ENCODE assay signal across 8 cellular contexts in the genomic region with DNA sequence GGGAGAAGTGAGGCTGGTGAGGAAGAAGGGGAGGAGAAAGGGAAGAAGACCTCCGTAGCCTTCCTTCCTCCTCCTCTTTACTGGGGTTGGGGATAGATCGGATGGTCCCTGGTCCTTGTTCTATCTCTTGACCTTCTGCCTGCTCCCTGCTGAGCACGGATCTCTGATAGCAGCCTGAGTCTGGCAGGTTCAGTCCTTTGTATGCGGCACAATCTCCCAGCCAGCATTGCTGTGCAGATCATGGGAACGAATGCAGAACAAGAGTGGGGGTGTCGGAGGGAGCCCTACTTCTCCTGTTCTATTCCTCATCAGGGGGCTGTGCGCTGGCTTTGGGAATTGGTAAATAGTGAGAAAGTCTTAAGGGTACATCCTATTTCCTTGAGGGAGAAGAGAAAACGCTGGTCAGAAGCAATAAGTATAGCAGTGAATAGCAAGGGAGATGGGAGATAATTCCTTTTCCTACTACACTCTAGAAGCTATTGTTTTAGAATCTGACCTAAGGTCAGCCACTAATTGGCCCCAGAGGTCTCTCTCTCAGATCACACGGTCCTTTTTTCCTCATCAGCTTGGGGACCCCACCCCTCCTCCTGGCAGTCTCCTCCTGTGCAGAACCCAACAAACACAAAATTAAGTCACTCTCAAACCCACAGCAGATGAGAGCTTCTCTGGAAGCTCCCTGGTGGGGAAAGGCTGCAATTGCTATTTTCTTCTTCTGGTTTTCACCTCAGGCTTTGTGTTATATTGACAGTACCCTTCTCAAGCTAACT. TPM values are rescaled to one million over a fixed set of nuclear protein-coding genes. Genes with fewer than 3 reads are reported as not detected.
DNase-seq lines count a peak whose midpoint lies in the region; ATAC-seq, FAIRE-seq and TF ChIP-seq lines count a peak whose summit lies in the region.

No MANE protein-coding gene starts in this region.

- TF ChIP-seq CTCF in BJ (IDR thresholded peaks at IDR 0.05; ENCODE audit: insufficient read depth, low read depth, low read length) (peak; percentile 53), astrocyte (IDR thresholded peaks at IDR 0.05; ENCODE audit: insufficient read depth, low read depth, low read length) (peak; percentile 32), liver (IDR thresholded peaks at IDR 0.05; ENCODE audit: low read depth, low read length, missing input control) (peak; percentile 12)

- H3K27ac ChIP-seq in astrocyte (ENCODE audit: low read depth, low read length) (no peak overlapping the region), liver (ENCODE audit: low read depth in 1 of 2, low read length in 2 of 2) (no peak overlapping the region)

- no peak overlapping the region for H3K27ac Mint-ChIP-seq in astrocyte (ENCODE audit: unreplicated experiment)

- no peak overlapping the region for H2AFZ ChIP-seq in astrocyte (ENCODE audit: low read depth, low read length)

- no peaks in the 10 kb centered on the region for H3K27me3 Mint-ChIP-seq in astrocyte (ENCODE audit: low read depth, unreplicated experiment)

- H4K20me1 ChIP-seq in astrocyte (ENCODE audit: insufficient read depth, low read length): no peaks in the 10 kb centered on the region

- H3K79me2 ChIP-seq in astrocyte (ENCODE audit: insufficient read depth, low read length): no peaks in the 10 kb centered on the region

- no peaks in the 10 kb centered on the region for H3K36me3 ChIP-seq in BJ (ENCODE audit: control insufficient read depth, insufficient read depth, low read length)
- no peaks in the 10 kb centered on the region for H3K36me3 ChIP-seq in astrocyte (ENCODE audit: insufficient read depth, low read length)
- H3K36me3 ChIP-seq in liver (ENCODE audit: control insufficient read depth in 4 of 4, insufficient read depth in 3 of 4, low read depth in 1 of 4, low read length in 3 of 4): no peaks in the 10 kb centered on the region

- peaks cover 2% of the 10 kb centered on the region for H3K36me3 Mint-ChIP-seq in astrocyte (ENCODE audit: low read depth, unreplicated experiment)

- ATAC-seq in HG02610 (IDR thresholded peaks at IDR 0.05; ENCODE audit: unreplicated experiment) (peak; percentile 58), esophagus mucosa (no peak), HG03354 (IDR thresholded peaks at IDR 0.05; ENCODE audit: poor library complexity, severe bottlenecking, unreplicated experiment) (no peak)

- H3K27me3 ChIP-seq in BJ (ENCODE audit: control insufficient read depth, insufficient read depth, low read length) (no peaks in the 10 kb centered on the region), astrocyte (ENCODE audit: insufficient read depth, low read length) (no peaks in the 10 kb centered on the region), liver (ENCODE audit: control insufficient read depth in 4 of 4, insufficient read depth in 4 of 4, low read length in 3 of 4) (peaks cover 0 to 4% (median 0%) of the 10 kb centered on the region in 4 donors)

- H3K4me2 ChIP-seq in astrocyte (ENCODE audit: low read length): no peak overlapping the region

- no peak overlapping the region for H3K9ac ChIP-seq in astrocyte (ENCODE audit: low read length)
- H3K9ac ChIP-seq in liver (ENCODE audit: low read depth in 1 of 2, low read length in 2 of 2): no peak overlapping the region

- no peak overlapping the region for H3K4me3 Mint-ChIP-seq in astrocyte (ENCODE audit: unreplicated experiment)

- no peaks in the 10 kb centered on the region for H3K9me3 Mint-ChIP-seq in astrocyte (ENCODE audit: unreplicated experiment)

- POLR2A ChIA-PET in BJ (lab: Charles Lee): no interaction called here

- H3K9me3 ChIP-seq in astrocyte (ENCODE audit: insufficient read depth, low read depth, low read length) (no peaks in the 10 kb centered on the region), liver (ENCODE audit: control insufficient read depth in 4 of 4, low read length in 3 of 4) (peaks cover 0 to 4% (median 0%) of the 10 kb centered on the region in 4 donors)

- H3K4me3 ChIP-seq in BJ (ENCODE audit: low read depth, low read length) (no peak overlapping the region), astrocyte (ENCODE audit: insufficient read depth, low read depth, low read length) (no peak overlapping the region), liver (ENCODE audit: low read depth in 1 of 3, low read length in 3 of 3) (no peak overlapping the region)

- FAIRE-seq in astrocyte (lab: Jason Lieb, UNC): no peak

- no peak for DNase-seq in BJ (ENCODE audit: low read depth)
- DNase-seq in astrocyte (ENCODE audit: low read depth): no peak
- no peak for DNase-seq in NOMO-1 treated with DMSO at 0.1 percent for 48 hours (lab: John Stamatoyannopoulos, UW; ENCODE audit: unreplicated experiment)
- DNase-seq in nucleus accumbens (lab: John Stamatoyannopoulos, UW): no peak

- H3K4me1 Mint-ChIP-seq in astrocyte (ENCODE audit: low read depth, unreplicated experiment): peaks cover 12% of the 10 kb centered on the region

- WGBS in liver: 56% methylated on average over 9 of the region's 9 CpGs

- CTCF ChIA-PET in BJ (lab: Yijun Ruan, JAX): interaction anchor here (0.6 to 1.9 kb wide), 9 partner anchors 9 to 432 kb away, joined by 3 to 12 read pairs (median 3); no protein-coding TSS in a partner anchor

- peaks cover 4% of the 10 kb centered on the region for H3K4me1 ChIP-seq in astrocyte (ENCODE audit: insufficient read depth, low read length)
- H3K4me1 ChIP-seq in liver (ENCODE audit: control insufficient read depth in 4 of 4, insufficient read depth in 4 of 4, low read length in 3 of 4): peaks cover 0 to 3% (median 0%) of the 10 kb centered on the region in 4 donors

- peak in 1 of 2 donors; percentile 22 for TF ChIP-seq RAD21 in liver (IDR thresholded peaks at IDR 0.05)

TF ChIP-seq in liver, 16 proteins besides CTCF, POLR2A, EP300 and RAD21:
- TF ChIP-seq HNF4A (conservative IDR thresholded peaks at IDR 0.05) (no peak), GABPA (IDR thresholded peaks at IDR 0.05 in 1 of 2, conservative IDR thresholded peaks at IDR 0.05 in 1 of 2) (no peak), YY1 (IDR thresholded peaks at IDR 0.05) (no peak), EGR1 (IDR thresholded peaks at IDR 0.05; ENCODE audit: low read depth in 2 of 2) (no peak), ZBTB33 (IDR thresholded peaks at IDR 0.05) (no peak), FOXA2 (IDR thresholded peaks at IDR 0.05) (no peak)
- TF ChIP-seq, protein P1, sequence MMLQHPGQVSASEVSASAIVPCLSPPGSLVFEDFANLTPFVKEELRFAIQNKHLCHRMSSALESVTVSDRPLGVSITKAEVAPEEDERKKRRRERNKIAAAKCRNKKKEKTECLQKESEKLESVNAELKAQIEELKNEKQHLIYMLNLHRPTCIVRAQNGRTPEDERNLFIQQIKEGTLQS (IDR thresholded peaks at IDR 0.05): no peak

RNA-seq across cellular contexts. Expression of gene KL, which starts 41.0 kb away (rescaled TPM):
- polyA plus RNA-seq in BJ (2011; rRNA removed) (not detected in 2 replicates), liver (under 1 TPM; 0.13 to 0.18 TPM)
- not detected in 2 replicates for polyA minus RNA-seq in BJ (2011; rRNA and poly(A)+ RNA removed)
- total RNA-seq in astrocyte (0.07 TPM in 1 of 2 replicates, not detected in the other), liver (under 1 TPM; 0.37 to 0.92 TPM), esophagus mucosa (0.24 TPM)
